31 cellular contexts compared by ENCODE assay signal in the genomic region with DNA sequence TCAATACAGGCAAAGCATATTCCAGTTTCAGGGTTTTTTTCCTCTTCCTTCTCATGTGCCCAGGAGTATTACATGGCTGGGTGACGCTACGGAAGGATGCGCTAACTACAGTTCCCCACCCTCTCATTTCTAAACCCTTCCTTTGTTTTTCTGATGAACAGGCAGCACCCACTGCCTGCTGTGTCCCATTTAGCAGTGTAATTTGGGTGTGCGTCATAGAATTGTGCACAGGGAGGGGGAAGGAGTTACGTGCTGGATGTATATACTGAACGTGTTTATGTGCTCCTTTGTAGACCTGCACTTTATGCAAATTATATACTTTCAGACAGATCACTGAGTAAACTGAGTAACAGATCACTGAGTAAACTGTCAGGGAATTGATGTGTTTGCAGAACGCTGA. TPM values are rescaled to one million over a fixed set of nuclear protein-coding genes. Genes with fewer than 3 reads are reported as not detected.
DNase-seq lines count a peak whose midpoint lies in the region; ATAC-seq, FAIRE-seq and TF ChIP-seq lines count a peak whose summit lies in the region.
"Had no signal": no experiment of that assay in that cellular context is flagged by ENCODE, and none has a peak within 500 bp of the region (broad histone marks: within the 10 kb centered on the region; RNA-seq: fewer than 3 reads in every experiment).

No MANE protein-coding gene starts in this region.

- H4K20me1 ChIP-seq in osteoblast (ENCODE audit: insufficient read depth, low read length) = no peaks in the 10 kb centered on the region
- H4K20me1 ChIP-seq: BLaER1 treated with 17β-estradiol and CSF1 and Interleukin-3, amounts not matched to agents 10 nM and 100 nM had no signal

- peaks cover 20% of the 10 kb centered on the region for H3K4me1 Mint-ChIP-seq in stimulated activated effector memory CD8-positive, alpha-beta T cell treated with anti-CD3 and anti-CD28 coated beads, Interleukin-12 subunit alpha, Interleukin-12 subunit beta, amount 100 ng/mL, for 72 hours

- H3K4me1 ChIP-seq in osteoblast (ENCODE audit: insufficient read depth, low read length) (peaks cover 17% of the 10 kb centered on the region), kidney (ENCODE audit: control insufficient read depth in 1 of 2, insufficient read depth in 1 of 2, low read depth in 1 of 2, low read length in 2 of 2) (peaks cover 4 to 9% of the 10 kb centered on the region in 2 donors)

- no peak overlapping the region for H3K4me3 ChIP-seq in osteoblast (ENCODE audit: insufficient read depth, low read length)
- H3K4me3 ChIP-seq in kidney (ENCODE audit: low read length in 2 of 2) = no peak overlapping the region
- H3K4me3 ChIP-seq: ascending aorta; BLaER1 treated with 17β-estradiol and CSF1 and Interleukin-3, amounts not matched to agents 10 nM and 100 nM; right atrium auricular region; thoracic aorta; vagina had no signal

- no peak for FAIRE-seq in kidney (lab: Jason Lieb, UNC)

- no peak overlapping the region for H3K9ac ChIP-seq in kidney (ENCODE audit: low read length in 2 of 2)
- H3K9ac ChIP-seq: BLaER1 treated with 17β-estradiol and CSF1 and Interleukin-3, amounts not matched to agents 10 nM and 100 nM; SK-N-SH had no signal

- no peak for ATAC-seq in stimulated activated effector memory CD8-positive, alpha-beta T cell treated with anti-CD3 and anti-CD28 coated beads, Interleukin-12 subunit alpha, Interleukin-12 subunit beta, amount 100 ng/mL, for 72 hours
- ATAC-seq in GM21576 (IDR thresholded peaks at IDR 0.05; ENCODE audit: unreplicated experiment) = no peak
- ATAC-seq: activated CD8-positive, alpha-beta memory T cell treated with anti-CD3 and anti-CD28 coated beads, Interleukin-2, amount 10 ng/mL, durations not matched to agents 7 days and 5 days; left lobe of liver; naive thymus-derived CD8-positive, alpha-beta T cell had no signal

- no peaks in the 10 kb centered on the region for H3K9me3 Mint-ChIP-seq in stimulated activated effector memory CD8-positive, alpha-beta T cell treated with anti-CD3 and anti-CD28 coated beads, Interleukin-12 subunit alpha, Interleukin-12 subunit beta, amount 100 ng/mL, for 72 hours
- H3K9me3 Mint-ChIP-seq: activated naive CD4-positive, alpha-beta T cell treated with anti-CD3 and anti-CD28 coated beads, Interleukin-2, amount 50 U/mL, for 24 hours; activated T-helper 1 cell treated with anti-CD3 and anti-CD28 coated beads, Interleukin-12 subunit alpha, Interleukin-12 subunit beta, Interleukin-2, Interleukin-4 antibody, amounts not matched to agents 30 ng/mL and 10 ng/mL and 1 ng/mL, durations not matched to agents 14 hours and 24 hours and 36 hours; central memory CD8-positive, alpha-beta T cell; naive thymus-derived CD8-positive, alpha-beta T cell had no signal

- DNase-seq in Ammon's horn (ENCODE audit: low spot score) = peak; percentile 39
- peak; percentile 51 for DNase-seq in NCI-H1417 treated with DMSO at 0.1 percent for 48 hours (lab: John Stamatoyannopoulos, UW)
- DNase-seq in NCI-H748 (lab: John Stamatoyannopoulos, UW; ENCODE audit: unreplicated experiment) = peak; percentile 94
- DNase-seq in head of caudate nucleus = peak in 30 of 42 donors; percentile 6 to 79 (median 36)
- no peak for DNase-seq in osteoblast (ENCODE audit: insufficient read length, low spot score, missing footprints)
- DNase-seq in stimulated activated effector memory CD8-positive, alpha-beta T cell treated with anti-CD3 and anti-CD28 coated beads, Interleukin-12 subunit alpha, Interleukin-12 subunit beta, amount 100 ng/mL, for 72 hours (ENCODE audit: low spot score in 2 of 2) = no peak
- DNase-seq in kidney = no peak
- DNase-seq: ACHN; activated CD4-positive, alpha-beta T cell treated with anti-CD3 and anti-CD28 coated beads, Interleukin-2, amount 50 U/mL, for 1 hour; activated CD8-positive, alpha-beta memory T cell treated with anti-CD3 and anti-CD28 coated beads, Interleukin-2, amount 10 ng/mL, durations not matched to agents 7 days and 5 days; H7; naive thymus-derived CD8-positive, alpha-beta T cell; NCI-H2029 treated with DMSO at 0.1 percent for 48 hours; NCI-H524; SK-N-SH; stimulated activated CD4-positive, alpha-beta T cell treated with anti-CD3 and anti-CD28 coated beads, Interleukin-4, amount 100 ng/mL, for 24 hours; stimulated activated naive CD4-positive, alpha-beta T cell; T-helper 2 cell; WERI-Rb-1 had no signal

- no peak overlapping the region for H2AFZ ChIP-seq in osteoblast (ENCODE audit: low read length)

- TF ChIP-seq CTCF in osteoblast (IDR thresholded peaks at IDR 0.05; ENCODE audit: extremely low read depth, low read depth, low read length) (no peak), kidney (IDR thresholded peaks at IDR 0.05; ENCODE audit: borderline replicate concordance, extremely low read depth, insufficient read depth) (no peak)

- H3K27ac Mint-ChIP-seq in stimulated activated effector memory CD8-positive, alpha-beta T cell treated with anti-CD3 and anti-CD28 coated beads, Interleukin-12 subunit alpha, Interleukin-12 subunit beta, amount 100 ng/mL, for 72 hours = no peak overlapping the region
- H3K27ac Mint-ChIP-seq: activated CD8-positive, alpha-beta memory T cell treated with anti-CD3 and anti-CD28 coated beads, Interleukin-2, amount 10 ng/mL, durations not matched to agents 7 days and 5 days; activated naive CD4-positive, alpha-beta T cell treated with anti-CD3 and anti-CD28 coated beads, Interleukin-2, amount 50 U/mL, for 24 hours; activated T-helper 1 cell treated with anti-CD3 and anti-CD28 coated beads, Interleukin-12 subunit alpha, Interleukin-12 subunit beta, Interleukin-2, Interleukin-4 antibody, amounts not matched to agents 30 ng/mL and 10 ng/mL and 1 ng/mL, durations not matched to agents 14 hours and 24 hours and 36 hours; naive thymus-derived CD8-positive, alpha-beta T cell had no signal

- H3K9me3 ChIP-seq in osteoblast (ENCODE audit: low read depth, low read length) = no peaks in the 10 kb centered on the region
- no peaks in the 10 kb centered on the region for H3K9me3 ChIP-seq in kidney (ENCODE audit: control insufficient read depth in 1 of 2, low read length in 2 of 2)
- H3K9me3 ChIP-seq: ascending aorta; BLaER1 treated with 17β-estradiol and CSF1 and Interleukin-3, amounts not matched to agents 10 nM and 100 nM; right atrium auricular region; SK-N-SH; thoracic aorta; vagina had no signal

- no peak overlapping the region for H3K4me2 ChIP-seq in osteoblast (ENCODE audit: insufficient read depth, low read length)
- H3K4me2 ChIP-seq: SK-N-SH had no signal

- H3K79me2 ChIP-seq in osteoblast (ENCODE audit: insufficient read depth, low read length) = no peaks in the 10 kb centered on the region

- H3K4me3 Mint-ChIP-seq in stimulated activated effector memory CD8-positive, alpha-beta T cell treated with anti-CD3 and anti-CD28 coated beads, Interleukin-12 subunit alpha, Interleukin-12 subunit beta, amount 100 ng/mL, for 72 hours = no peak overlapping the region
- H3K4me3 Mint-ChIP-seq: activated CD8-positive, alpha-beta memory T cell treated with anti-CD3 and anti-CD28 coated beads, Interleukin-2, amount 10 ng/mL, durations not matched to agents 7 days and 5 days; activated naive CD4-positive, alpha-beta T cell treated with anti-CD3 and anti-CD28 coated beads, Interleukin-2, amount 50 U/mL, for 24 hours; activated T-helper 1 cell treated with anti-CD3 and anti-CD28 coated beads, Interleukin-12 subunit alpha, Interleukin-12 subunit beta, Interleukin-2, Interleukin-4 antibody, amounts not matched to agents 30 ng/mL and 10 ng/mL and 1 ng/mL, durations not matched to agents 14 hours and 24 hours and 36 hours; central memory CD8-positive, alpha-beta T cell; naive thymus-derived CD8-positive, alpha-beta T cell had no signal

- no peaks in the 10 kb centered on the region for H3K36me3 Mint-ChIP-seq in stimulated activated effector memory CD8-positive, alpha-beta T cell treated with anti-CD3 and anti-CD28 coated beads, Interleukin-12 subunit alpha, Interleukin-12 subunit beta, amount 100 ng/mL, for 72 hours
- H3K36me3 Mint-ChIP-seq: activated CD8-positive, alpha-beta memory T cell treated with anti-CD3 and anti-CD28 coated beads, Interleukin-2, amount 10 ng/mL, durations not matched to agents 7 days and 5 days; activated naive CD4-positive, alpha-beta T cell treated with anti-CD3 and anti-CD28 coated beads, Interleukin-2, amount 50 U/mL, for 24 hours had no signal

- H3K27ac ChIP-seq in osteoblast (ENCODE audit: low read depth, low read length) (no peak overlapping the region), kidney (ENCODE audit: low read depth in 2 of 2, low read length in 2 of 2) (no peak overlapping the region)
- H3K27ac ChIP-seq: ascending aorta, epithelial cell of prostate, right atrium auricular region, thoracic aorta, vagina, WERI-Rb-1 had no signal

- no peaks in the 10 kb centered on the region for H3K36me3 ChIP-seq in osteoblast (ENCODE audit: insufficient read depth, low read length)
- no peaks in the 10 kb centered on the region for H3K36me3 ChIP-seq in kidney (ENCODE audit: control insufficient read depth in 1 of 2, insufficient read depth in 2 of 2, low read length in 2 of 2)
- H3K36me3 ChIP-seq: ascending aorta; BLaER1 treated with 17β-estradiol and CSF1 and Interleukin-3, amounts not matched to agents 10 nM and 100 nM; right atrium auricular region; thoracic aorta; vagina; WERI-Rb-1 had no signal

- H3K27me3 ChIP-seq in osteoblast (ENCODE audit: insufficient read depth, low read length) = no peaks in the 10 kb centered on the region
- H3K27me3 ChIP-seq: ascending aorta, right atrium auricular region, vagina had no signal

- intact Hi-C loops in head of caudate nucleus (cut with DNase I) = no loop called here
- intact Hi-C loops in kidney (cut with DNase I) = no loop called here

RNA-seq across cellular contexts. Expression of a gene that starts 44.5 kb away (rescaled TPM):
- total RNA-seq in osteoblast = 0.36 and 0.59 TPM in 2 replicates
- 1.3 TPM for total RNA-seq in kidney
- 0.28 TPM for polyA plus RNA-seq in kidney (ENCODE audit: insufficient read depth, low read depth, low replicate concordance)
- total RNA-seq: ascending aorta, OCI-LY7 had no signal

RNA-seq across cellular contexts. Expression of a gene that starts 55.3 kb away (rescaled TPM):
- total RNA-seq in osteoblast = 361 and 392 TPM in 2 replicates
- total RNA-seq in kidney = 181 TPM
- 114 TPM for polyA plus RNA-seq in kidney (ENCODE audit: insufficient read depth, low read depth, low replicate concordance)

Comparison
In these comparisons a context has a peak if more than half of its experiments do, and no peak if none do; other contexts are left out.
1. DNase-seq: peak in Ammon's horn (single experiment), NCI-H1417 treated with DMSO at 0.1 percent for 48 hours (single experiment), NCI-H748 (single experiment) and head of caudate nucleus (30 of 42); none in osteoblast (single experiment), stimulated activated effector memory CD8-positive, alpha-beta T cell treated with anti-CD3 and anti-CD28 coated beads, Interleukin-12 subunit alpha, Interleukin-12 subunit beta, amount 100 ng/mL, for 72 hours (0 of 2) and kidney (single experiment).